Comparison of ENCODE assay signal across 9 cellular contexts in the genomic region with DNA sequence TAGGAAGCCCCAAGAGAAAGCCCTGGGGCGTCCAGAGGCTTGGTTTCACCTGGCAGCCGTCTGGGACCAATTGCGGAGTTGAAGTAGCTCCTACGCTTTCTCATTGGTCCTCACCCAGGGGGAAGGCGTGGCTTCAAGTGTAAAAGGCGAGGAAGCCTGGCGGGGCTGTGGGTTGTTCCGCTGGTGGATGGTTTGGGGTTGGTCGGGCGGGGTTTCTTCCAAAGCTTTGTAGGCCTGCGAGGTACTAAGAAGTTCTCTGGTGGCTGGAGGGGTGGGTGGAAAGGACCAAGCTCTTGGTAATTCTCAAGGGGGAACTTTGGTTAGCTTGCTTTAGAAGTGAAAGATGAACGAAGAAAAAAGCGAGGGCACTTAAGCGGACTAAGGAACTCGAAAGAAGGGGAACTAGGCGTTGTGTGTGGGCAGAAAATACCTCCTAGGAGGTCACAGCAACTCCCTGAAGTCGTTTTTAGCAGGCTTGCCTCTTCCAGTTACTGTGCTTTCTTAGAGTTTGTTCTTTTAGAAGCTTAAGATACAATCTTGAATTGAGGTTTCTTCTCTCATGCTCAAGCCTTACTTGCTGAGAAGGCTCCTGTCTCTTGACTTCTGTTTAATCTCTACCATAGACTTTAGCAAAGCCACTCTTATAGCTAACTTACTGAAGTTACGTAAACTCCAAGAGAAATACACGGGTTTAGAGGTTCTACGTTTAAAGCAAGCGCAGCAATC. TPM values are rescaled to one million over a fixed set of nuclear protein-coding genes. Genes with fewer than 3 reads are reported as not detected.
DNase-seq lines count a peak whose midpoint lies in the region; ATAC-seq and TF ChIP-seq lines count a peak whose summit lies in the region.
"Had no signal": no experiment of that assay in that cellular context is flagged by ENCODE, and none has a peak within 500 bp of the region (broad histone marks: within the 10 kb centered on the region; RNA-seq: fewer than 3 reads in every experiment).

No MANE protein-coding gene starts in this region.

- no peak overlapping the region for H3K27ac ChIP-seq in smooth muscle cell (ENCODE audit: low read depth)

- H3K9me3 ChIP-seq in smooth muscle cell (replicated peaks; ENCODE audit: low read depth), result no peaks in the 10 kb centered on the region

- H3K4me3 ChIP-seq in smooth muscle cell, result no peak overlapping the region

- H3K4me2 ChIP-seq in smooth muscle cell, result no peak overlapping the region

- H3K4me3 Mint-ChIP-seq in memory B cell, result peak overlapping the region; percentile 81

- H2AFZ ChIP-seq in smooth muscle cell (ENCODE audit: low read depth), result no peak overlapping the region

- H3K79me2 ChIP-seq in smooth muscle cell (ENCODE audit: low read depth), result no peaks in the 10 kb centered on the region

- H3K4me1 ChIP-seq in smooth muscle cell (ENCODE audit: low read depth), result peaks cover 15% of the 10 kb centered on the region

- TF ChIP-seq CTCF in smooth muscle cell (IDR thresholded peaks at IDR 0.05; ENCODE audit: borderline replicate concordance, insufficient read depth, poor library complexity, severe bottlenecking), result no peak

- peak; percentile 50 for DNase-seq in activated gamma-delta T cell treated with anti-CD3 and anti-CD28 coated beads, Interleukin-2, amount 50 U/mL, for 16 hours (ENCODE audit: low read depth)
- DNase-seq in memory B cell (ENCODE audit: low spot score in 2 of 2) (peak; percentile 70 to 80), NCI-H446 (lab: John Stamatoyannopoulos, UW) (no peak), smooth muscle cell (lab: John Stamatoyannopoulos, UW; ENCODE audit: unreplicated experiment) (no peak)
- peak; percentile 73 for DNase-seq in stimulated activated naive CD4-positive, alpha-beta T cell treated with Interleukin-2 at 50 U/mL for 16 hours (lab: John Stamatoyannopoulos, UW)
- DNase-seq: IMR-90 had no signal

- peak; percentile 74 for TF ChIP-seq POLR2A in Raji (IDR thresholded peaks at IDR 0.05; ENCODE audit: insufficient read depth, low read depth, low read length)

- H3K36me3 ChIP-seq in smooth muscle cell (ENCODE audit: low read depth), result no peaks in the 10 kb centered on the region

- no peaks in the 10 kb centered on the region for H3K27me3 ChIP-seq in smooth muscle cell (ENCODE audit: low read depth)

- H3F3A ChIP-seq in smooth muscle cell (ENCODE audit: low read depth), result no peaks in the 10 kb centered on the region

- no peaks in the 10 kb centered on the region for H4K20me1 ChIP-seq in smooth muscle cell (ENCODE audit: low read depth)

- H3K9ac ChIP-seq in smooth muscle cell (ENCODE audit: low read depth), result no peak overlapping the region

- peak overlapping the region; percentile 82 for H3K27ac Mint-ChIP-seq in memory B cell

- H3K36me3 Mint-ChIP-seq in memory B cell, result no peaks in the 10 kb centered on the region

- peaks cover 23% of the 10 kb centered on the region for H3K4me1 Mint-ChIP-seq in memory B cell

- H3K27me3 Mint-ChIP-seq in memory B cell, result no peaks in the 10 kb centered on the region

- ATAC-seq in GM18499 (IDR thresholded peaks at IDR 0.05; ENCODE audit: insufficient read depth, unreplicated experiment) (peak; percentile 74), HG02798 (IDR thresholded peaks at IDR 0.05; ENCODE audit: poor library complexity, unreplicated experiment) (peak; percentile 93), memory B cell (ENCODE audit: low read depth) (peak; percentile 85)

- WGBS in smooth muscle cell (ENCODE audit: low lambda C conversion rate), result 67% methylated on average over 21 of the region's 21 CpGs

- no peaks in the 10 kb centered on the region for H3K9me3 Mint-ChIP-seq in memory B cell

RNA-seq across cellular contexts. Expression of a gene that starts 36.7 kb away (rescaled TPM):
- 59.2 and 77.4 TPM in 2 replicates for total RNA-seq in smooth muscle cell
- 50.3 and 59.8 TPM in 2 replicates for polyA plus RNA-seq in smooth muscle cell

Comparison
In these comparisons a context has a peak if more than half of its experiments do, and no peak if none do; other contexts are left out.
1. DNase-seq: peak in activated gamma-delta T cell treated with anti-CD3 and anti-CD28 coated beads, Interleukin-2, amount 50 U/mL, for 16 hours (single experiment), memory B cell (2 of 2) and stimulated activated naive CD4-positive, alpha-beta T cell treated with Interleukin-2 at 50 U/mL for 16 hours (single experiment); none in NCI-H446 (0 of 2) and smooth muscle cell (single experiment).
2. Peak in every context shown above with its lines, with median percentiles within 50 percentile points of each other: ATAC-seq.